In the genomic region with DNA sequence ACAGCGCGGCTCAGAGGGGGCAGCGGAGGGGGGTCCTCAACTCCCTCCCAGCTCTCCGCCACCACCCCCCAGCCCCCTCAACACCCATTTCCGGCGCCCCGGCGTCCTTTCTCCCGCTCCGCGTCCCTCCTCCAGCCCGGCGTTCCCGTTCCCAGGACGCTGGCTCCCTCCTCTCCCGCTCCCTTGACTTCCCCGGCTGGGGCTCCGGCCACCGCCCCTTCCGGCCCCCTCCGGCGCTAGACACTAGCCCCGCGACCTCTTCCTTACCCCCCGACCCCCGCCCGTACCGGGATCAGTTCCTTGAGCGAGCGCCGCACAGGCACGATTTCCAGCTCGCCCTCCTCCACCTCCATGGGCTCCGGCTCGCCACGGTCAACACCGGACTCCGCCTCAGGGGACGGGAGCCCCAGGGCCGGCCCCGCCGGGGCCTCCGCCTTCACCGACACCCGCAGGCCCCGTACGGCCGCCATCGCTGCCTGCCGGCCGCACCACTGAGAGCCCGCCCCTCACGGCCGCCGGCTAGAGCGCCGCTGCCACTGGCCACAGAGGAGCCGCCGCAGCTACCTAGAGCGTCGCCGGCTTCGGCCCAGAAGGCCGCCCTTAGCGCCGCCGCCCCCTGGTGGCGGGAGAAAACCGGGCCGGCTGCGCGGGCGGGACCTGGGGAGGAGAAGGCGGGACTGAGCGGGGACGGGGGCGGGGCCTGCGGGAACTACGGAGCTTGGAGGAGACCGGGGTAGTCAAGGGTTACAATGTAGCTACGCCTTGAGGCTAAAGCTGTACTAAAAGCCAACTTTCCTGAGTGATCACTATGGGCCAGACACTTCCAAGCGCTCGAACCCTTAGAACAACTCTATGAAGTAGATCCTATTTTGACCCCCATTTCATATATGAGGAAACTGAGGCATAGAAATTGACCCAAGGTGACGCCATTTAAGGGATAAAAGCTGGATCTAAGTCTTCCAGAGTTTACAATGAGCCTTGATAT, we compare ENCODE assay signal across 1 cellular context.
TF ChIP-seq lines count a peak whose summit lies in the region.

A gene with protein sequence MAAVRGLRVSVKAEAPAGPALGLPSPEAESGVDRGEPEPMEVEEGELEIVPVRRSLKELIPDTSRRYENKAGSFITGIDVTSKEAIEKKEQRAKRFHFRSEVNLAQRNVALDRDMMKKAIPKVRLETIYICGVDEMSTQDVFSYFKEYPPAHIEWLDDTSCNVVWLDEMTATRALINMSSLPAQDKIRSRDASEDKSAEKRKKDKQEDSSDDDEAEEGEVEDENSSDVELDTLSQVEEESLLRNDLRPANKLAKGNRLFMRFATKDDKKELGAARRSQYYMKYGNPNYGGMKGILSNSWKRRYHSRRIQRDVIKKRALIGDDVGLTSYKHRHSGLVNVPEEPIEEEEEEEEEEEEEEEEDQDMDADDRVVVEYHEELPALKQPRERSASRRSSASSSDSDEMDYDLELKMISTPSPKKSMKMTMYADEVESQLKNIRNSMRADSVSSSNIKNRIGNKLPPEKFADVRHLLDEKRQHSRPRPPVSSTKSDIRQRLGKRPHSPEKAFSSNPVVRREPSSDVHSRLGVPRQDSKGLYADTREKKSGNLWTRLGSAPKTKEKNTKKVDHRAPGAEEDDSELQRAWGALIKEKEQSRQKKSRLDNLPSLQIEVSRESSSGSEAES (minus strand): TSS at position 493 of the 985 bp plus-strand sequence. CDS start 23 bp downstream, at position 470.

TF ChIP-seq in K562, 482 proteins besides CTCF, POLR2A, EP300 and RAD21 (continued from another document and continues in another):
- TF ChIP-seq, protein P1, sequence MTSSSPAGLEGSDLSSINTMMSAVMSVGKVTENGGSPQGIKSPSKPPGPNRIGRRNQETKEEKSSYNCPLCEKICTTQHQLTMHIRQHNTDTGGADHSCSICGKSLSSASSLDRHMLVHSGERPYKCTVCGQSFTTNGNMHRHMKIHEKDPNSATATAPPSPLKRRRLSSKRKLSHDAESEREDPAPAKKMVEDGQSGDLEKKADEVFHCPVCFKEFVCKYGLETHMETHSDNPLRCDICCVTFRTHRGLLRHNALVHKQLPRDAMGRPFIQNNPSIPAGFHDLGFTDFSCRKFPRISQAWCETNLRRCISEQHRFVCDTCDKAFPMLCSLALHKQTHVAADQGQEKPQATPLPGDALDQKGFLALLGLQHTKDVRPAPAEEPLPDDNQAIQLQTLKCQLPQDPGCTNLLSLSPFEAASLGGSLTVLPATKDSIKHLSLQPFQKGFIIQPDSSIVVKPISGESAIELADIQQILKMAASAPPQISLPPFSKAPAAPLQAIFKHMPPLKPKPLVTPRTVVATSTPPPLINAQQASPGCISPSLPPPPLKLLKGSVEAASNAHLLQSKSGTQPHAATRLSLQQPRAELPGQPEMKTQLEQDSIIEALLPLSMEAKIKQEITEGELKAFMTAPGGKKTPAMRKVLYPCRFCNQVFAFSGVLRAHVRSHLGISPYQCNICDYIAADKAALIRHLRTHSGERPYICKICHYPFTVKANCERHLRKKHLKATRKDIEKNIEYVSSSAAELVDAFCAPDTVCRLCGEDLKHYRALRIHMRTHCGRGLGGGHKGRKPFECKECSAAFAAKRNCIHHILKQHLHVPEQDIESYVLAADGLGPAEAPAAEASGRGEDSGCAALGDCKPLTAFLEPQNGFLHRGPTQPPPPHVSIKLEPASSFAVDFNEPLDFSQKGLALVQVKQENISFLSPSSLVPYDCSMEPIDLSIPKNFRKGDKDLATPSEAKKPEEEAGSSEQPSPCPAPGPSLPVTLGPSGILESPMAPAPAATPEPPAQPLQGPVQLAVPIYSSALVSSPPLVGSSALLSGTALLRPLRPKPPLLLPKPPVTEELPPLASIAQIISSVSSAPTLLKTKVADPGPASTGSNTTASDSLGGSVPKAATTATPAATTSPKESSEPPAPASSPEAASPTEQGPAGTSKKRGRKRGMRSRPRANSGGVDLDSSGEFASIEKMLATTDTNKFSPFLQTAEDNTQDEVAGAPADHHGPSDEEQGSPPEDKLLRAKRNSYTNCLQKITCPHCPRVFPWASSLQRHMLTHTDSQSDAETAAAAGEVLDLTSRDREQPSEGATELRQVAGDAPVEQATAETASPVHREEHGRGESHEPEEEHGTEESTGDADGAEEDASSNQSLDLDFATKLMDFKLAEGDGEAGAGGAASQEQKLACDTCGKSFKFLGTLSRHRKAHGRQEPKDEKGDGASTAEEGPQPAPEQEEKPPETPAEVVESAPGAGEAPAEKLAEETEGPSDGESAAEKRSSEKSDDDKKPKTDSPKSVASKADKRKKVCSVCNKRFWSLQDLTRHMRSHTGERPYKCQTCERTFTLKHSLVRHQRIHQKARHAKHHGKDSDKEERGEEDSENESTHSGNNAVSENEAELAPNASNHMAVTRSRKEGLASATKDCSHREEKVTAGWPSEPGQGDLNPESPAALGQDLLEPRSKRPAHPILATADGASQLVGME (CRISPR knock-in tag; IDR thresholded peaks at IDR 0.05) = no peak
- no peak for TF ChIP-seq ZNF134 (CRISPR knock-in tag; conservative IDR thresholded peaks at IDR 0.05)
- no peak for TF ChIP-seq TAF7 (tag; IDR thresholded peaks at IDR 0.05)
- peak; percentile 79 for TF ChIP-seq GABPA (tag; conservative IDR thresholded peaks at IDR 0.05; ENCODE audit: low read depth)
- TF ChIP-seq, protein P2, sequence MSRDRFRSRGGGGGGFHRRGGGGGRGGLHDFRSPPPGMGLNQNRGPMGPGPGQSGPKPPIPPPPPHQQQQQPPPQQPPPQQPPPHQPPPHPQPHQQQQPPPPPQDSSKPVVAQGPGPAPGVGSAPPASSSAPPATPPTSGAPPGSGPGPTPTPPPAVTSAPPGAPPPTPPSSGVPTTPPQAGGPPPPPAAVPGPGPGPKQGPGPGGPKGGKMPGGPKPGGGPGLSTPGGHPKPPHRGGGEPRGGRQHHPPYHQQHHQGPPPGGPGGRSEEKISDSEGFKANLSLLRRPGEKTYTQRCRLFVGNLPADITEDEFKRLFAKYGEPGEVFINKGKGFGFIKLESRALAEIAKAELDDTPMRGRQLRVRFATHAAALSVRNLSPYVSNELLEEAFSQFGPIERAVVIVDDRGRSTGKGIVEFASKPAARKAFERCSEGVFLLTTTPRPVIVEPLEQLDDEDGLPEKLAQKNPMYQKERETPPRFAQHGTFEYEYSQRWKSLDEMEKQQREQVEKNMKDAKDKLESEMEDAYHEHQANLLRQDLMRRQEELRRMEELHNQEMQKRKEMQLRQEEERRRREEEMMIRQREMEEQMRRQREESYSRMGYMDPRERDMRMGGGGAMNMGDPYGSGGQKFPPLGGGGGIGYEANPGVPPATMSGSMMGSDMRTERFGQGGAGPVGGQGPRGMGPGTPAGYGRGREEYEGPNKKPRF (IDR thresholded peaks at IDR 0.05; ENCODE audit: low read depth, low read length) = no peak
- no peak for TF ChIP-seq SMARCB1 (IDR thresholded peaks at IDR 0.05; ENCODE audit: insufficient read length, low read depth)
- TF ChIP-seq SP1 (CRISPR knock-in tag; IDR thresholded peaks at IDR 0.05) = peak; percentile 95
- TF ChIP-seq, protein P3, sequence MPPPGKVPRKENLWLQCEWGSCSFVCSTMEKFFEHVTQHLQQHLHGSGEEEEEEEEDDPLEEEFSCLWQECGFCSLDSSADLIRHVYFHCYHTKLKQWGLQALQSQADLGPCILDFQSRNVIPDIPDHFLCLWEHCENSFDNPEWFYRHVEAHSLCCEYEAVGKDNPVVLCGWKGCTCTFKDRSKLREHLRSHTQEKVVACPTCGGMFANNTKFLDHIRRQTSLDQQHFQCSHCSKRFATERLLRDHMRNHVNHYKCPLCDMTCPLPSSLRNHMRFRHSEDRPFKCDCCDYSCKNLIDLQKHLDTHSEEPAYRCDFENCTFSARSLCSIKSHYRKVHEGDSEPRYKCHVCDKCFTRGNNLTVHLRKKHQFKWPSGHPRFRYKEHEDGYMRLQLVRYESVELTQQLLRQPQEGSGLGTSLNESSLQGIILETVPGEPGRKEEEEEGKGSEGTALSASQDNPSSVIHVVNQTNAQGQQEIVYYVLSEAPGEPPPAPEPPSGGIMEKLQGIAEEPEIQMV (tag; conservative IDR thresholded peaks at IDR 0.05; ENCODE audit: low read depth) = no peak
- TF ChIP-seq CREM (IDR thresholded peaks at IDR 0.05; ENCODE audit: low read depth) = peak; percentile 61
- TF ChIP-seq, protein P4, sequence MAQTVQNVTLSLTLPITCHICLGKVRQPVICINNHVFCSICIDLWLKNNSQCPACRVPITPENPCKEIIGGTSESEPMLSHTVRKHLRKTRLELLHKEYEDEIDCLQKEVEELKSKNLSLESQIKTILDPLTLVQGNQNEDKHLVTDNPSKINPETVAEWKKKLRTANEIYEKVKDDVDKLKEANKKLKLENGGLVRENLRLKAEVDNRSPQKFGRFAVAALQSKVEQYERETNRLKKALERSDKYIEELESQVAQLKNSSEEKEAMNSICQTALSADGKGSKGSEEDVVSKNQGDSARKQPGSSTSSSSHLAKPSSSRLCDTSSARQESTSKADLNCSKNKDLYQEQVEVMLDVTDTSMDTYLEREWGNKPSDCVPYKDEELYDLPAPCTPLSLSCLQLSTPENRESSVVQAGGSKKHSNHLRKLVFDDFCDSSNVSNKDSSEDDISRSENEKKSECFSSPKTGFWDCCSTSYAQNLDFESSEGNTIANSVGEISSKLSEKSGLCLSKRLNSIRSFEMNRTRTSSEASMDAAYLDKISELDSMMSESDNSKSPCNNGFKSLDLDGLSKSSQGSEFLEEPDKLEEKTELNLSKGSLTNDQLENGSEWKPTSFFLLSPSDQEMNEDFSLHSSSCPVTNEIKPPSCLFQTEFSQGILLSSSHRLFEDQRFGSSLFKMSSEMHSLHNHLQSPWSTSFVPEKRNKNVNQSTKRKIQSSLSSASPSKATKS (CRISPR knock-in tag; IDR thresholded peaks at IDR 0.05) = no peak
- TF ChIP-seq HMG20A (CRISPR knock-in tag; conservative IDR thresholded peaks at IDR 0.05) = no peak
- TF ChIP-seq NR2C1 (IDR thresholded peaks at IDR 0.05) = peak; percentile 54; the same call in 1 of the 2 replicates
- no peak for TF ChIP-seq NR2C1 (tag; IDR thresholded peaks at IDR 0.05)
- TF ChIP-seq, protein P5, sequence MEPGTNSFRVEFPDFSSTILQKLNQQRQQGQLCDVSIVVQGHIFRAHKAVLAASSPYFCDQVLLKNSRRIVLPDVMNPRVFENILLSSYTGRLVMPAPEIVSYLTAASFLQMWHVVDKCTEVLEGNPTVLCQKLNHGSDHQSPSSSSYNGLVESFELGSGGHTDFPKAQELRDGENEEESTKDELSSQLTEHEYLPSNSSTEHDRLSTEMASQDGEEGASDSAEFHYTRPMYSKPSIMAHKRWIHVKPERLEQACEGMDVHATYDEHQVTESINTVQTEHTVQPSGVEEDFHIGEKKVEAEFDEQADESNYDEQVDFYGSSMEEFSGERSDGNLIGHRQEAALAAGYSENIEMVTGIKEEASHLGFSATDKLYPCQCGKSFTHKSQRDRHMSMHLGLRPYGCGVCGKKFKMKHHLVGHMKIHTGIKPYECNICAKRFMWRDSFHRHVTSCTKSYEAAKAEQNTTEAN (CRISPR knock-in tag; IDR thresholded peaks at IDR 0.05) = no peak
- TF ChIP-seq MXI1 (IDR thresholded peaks at IDR 0.05; ENCODE audit: low read depth, low read length) = no peak
- TF ChIP-seq DPF2 (IDR thresholded peaks at IDR 0.05) = no peak
- TF ChIP-seq SRSF7 (optimal IDR thresholded peaks at IDR 0.05; ENCODE audit: low read depth, low read length) = no peak
- TF ChIP-seq ZC3H4 (CRISPR knock-in tag; IDR thresholded peaks at IDR 0.05; ENCODE audit: borderline replicate concordance) = no peak
- no peak for TF ChIP-seq CCAR2 (IDR thresholded peaks at IDR 0.05; ENCODE audit: low read depth, low read length)
- TF ChIP-seq, protein P6, sequence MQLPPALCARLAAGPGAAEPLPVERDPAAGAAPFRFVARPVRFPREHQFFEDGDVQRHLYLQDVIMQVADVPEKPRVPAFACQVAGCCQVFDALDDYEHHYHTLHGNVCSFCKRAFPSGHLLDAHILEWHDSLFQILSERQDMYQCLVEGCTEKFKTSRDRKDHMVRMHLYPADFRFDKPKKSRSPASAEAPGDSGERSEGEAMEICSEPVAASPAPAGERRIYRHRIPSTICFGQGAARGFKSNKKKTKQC (CRISPR knock-in tag; IDR thresholded peaks at IDR 0.05) = 0 out of 2 replicates have a peak, but pooled peaks have one; percentile 60
- TF ChIP-seq L3MBTL2 (IDR thresholded peaks at IDR 0.05) = peak; percentile 33; the same call in 1 of the 2 replicates
- TF ChIP-seq PCBP1 (IDR thresholded peaks at IDR 0.05; ENCODE audit: low read depth, low read length, poor library complexity, severe bottlenecking) = peak; percentile 56
- no peak for TF ChIP-seq ZNF23 (CRISPR knock-in tag; IDR thresholded peaks at IDR 0.05)
- 0 out of 2 replicates have a peak, but pooled peaks have one; percentile 18 for TF ChIP-seq ZNF175 (CRISPR knock-in tag; IDR thresholded peaks at IDR 0.05; ENCODE audit: low read depth)
- TF ChIP-seq U2AF1 (optimal IDR thresholded peaks at IDR 0.05; ENCODE audit: low read depth, low read length) = peak; percentile 100
- no peak for TF ChIP-seq XRCC4 (IDR thresholded peaks at IDR 0.05; ENCODE audit: extremely low read depth, insufficient read depth, insufficient read length)
- no peak for TF ChIP-seq TAL1 (IDR thresholded peaks at IDR 0.05)
- TF ChIP-seq ETV5 (CRISPR knock-in tag; IDR thresholded peaks at IDR 0.05; ENCODE audit: low read depth) = no peak
- TF ChIP-seq SIRT6 (IDR thresholded peaks at IDR 0.05; ENCODE audit: low read depth, low read length) = no peak
- peak in 1 of 2 experiments; percentile 65; a peak in 1 of 4 replicates for TF ChIP-seq KDM4B (IDR thresholded peaks at IDR 0.05; ENCODE audit: borderline replicate concordance in 2 of 2, low read depth in 1 of 2)
- TF ChIP-seq, protein P7, sequence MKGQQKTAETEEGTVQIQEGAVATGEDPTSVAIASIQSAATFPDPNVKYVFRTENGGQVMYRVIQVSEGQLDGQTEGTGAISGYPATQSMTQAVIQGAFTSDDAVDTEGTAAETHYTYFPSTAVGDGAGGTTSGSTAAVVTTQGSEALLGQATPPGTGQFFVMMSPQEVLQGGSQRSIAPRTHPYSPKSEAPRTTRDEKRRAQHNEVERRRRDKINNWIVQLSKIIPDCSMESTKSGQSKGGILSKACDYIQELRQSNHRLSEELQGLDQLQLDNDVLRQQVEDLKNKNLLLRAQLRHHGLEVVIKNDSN (CRISPR knock-in tag; IDR thresholded peaks at IDR 0.05) = no peak
- no peak for TF ChIP-seq BMI1 (IDR thresholded peaks at IDR 0.05; ENCODE audit: low read length)
- no peak for TF ChIP-seq PPARD (CRISPR knock-in tag; IDR thresholded peaks at IDR 0.05)
- no peak for TF ChIP-seq TRIM28 (IDR thresholded peaks at IDR 0.05)
- 0 out of 2 replicates have a peak, but pooled peaks have one; percentile 23 for TF ChIP-seq SMC3 (conservative IDR thresholded peaks at IDR 0.05; ENCODE audit: insufficient read depth, low read depth, low read length)
- no peak for TF ChIP-seq ZNF584 (CRISPR knock-in tag; IDR thresholded peaks at IDR 0.05; ENCODE audit: low read depth)
- no peak for TF ChIP-seq ERF (CRISPR knock-in tag; IDR thresholded peaks at IDR 0.05)
- TF ChIP-seq CBX5 (IDR thresholded peaks at IDR 0.05; ENCODE audit: borderline replicate concordance, low read depth) = no peak
- peak; percentile 60 to 65; a peak in 2 of 4 replicates for TF ChIP-seq SIN3A (IDR thresholded peaks at IDR 0.05; ENCODE audit: borderline replicate concordance in 2 of 2, control insufficient read depth in 1 of 2, low read depth in 2 of 2, low read length in 2 of 2)
- no peak for TF ChIP-seq MEF2D (tag; conservative IDR thresholded peaks at IDR 0.05; ENCODE audit: low read depth)
- TF ChIP-seq MAFK (IDR thresholded peaks at IDR 0.05; ENCODE audit: low read length) = 0 out of 2 replicates have a peak, but pooled peaks have one; percentile 13
- peak; percentile 60; the same call in 1 of the 2 replicates for TF ChIP-seq GABPB1 (CRISPR knock-in tag; IDR thresholded peaks at IDR 0.05)
- peak; percentile 72 for TF ChIP-seq SIN3B (IDR thresholded peaks at IDR 0.05; ENCODE audit: low read depth)
- no peak for TF ChIP-seq NFATC3 (IDR thresholded peaks at IDR 0.05)
- TF ChIP-seq MAZ (CRISPR knock-in tag; conservative IDR thresholded peaks at IDR 0.05 in 1 of 2, IDR thresholded peaks at IDR 0.05 in 1 of 2) = peak; percentile 84 to 86
- TF ChIP-seq RBFOX2 (IDR thresholded peaks at IDR 0.05; ENCODE audit: low read depth, low read length) = peak; percentile 96
